ENCODE assay signal across 32 cellular contexts in the genomic region with DNA sequence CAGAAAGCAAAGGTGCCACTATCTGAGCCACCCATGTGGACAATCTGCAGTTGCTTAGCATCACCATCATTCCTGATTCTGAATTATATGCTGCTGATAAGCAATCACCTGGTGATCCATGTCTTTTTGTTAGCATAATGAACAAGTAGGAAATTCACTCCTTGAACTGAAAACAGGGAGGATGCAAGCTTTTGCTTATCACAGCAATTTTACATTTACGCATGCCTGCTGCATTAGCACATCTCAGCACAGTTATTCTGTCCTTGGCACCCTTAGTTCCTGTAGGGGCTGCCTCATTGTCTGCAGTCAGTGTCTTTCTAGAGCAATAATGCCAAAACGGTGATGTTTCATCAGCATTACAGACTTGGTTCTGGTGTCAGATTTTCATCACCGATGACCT.
"Had no signal": no experiment of that assay in that cellular context is flagged by ENCODE, and none has a peak within 500 bp of the region (broad histone marks: within the 10 kb centered on the region; RNA-seq: fewer than 3 reads in every experiment).

No MANE protein-coding gene starts in this region.

- H3K4me1 Mint-ChIP-seq: naive thymus-derived CD8-positive, alpha-beta T cell; nephron progenitor cell; neural crest cell; stimulated activated memory B cell treated with anti-CD40 and anti-IgM and Interleukin-4, amounts not matched to agents 10 μg/mL and 1 μg/mL and 100 μg/mL, for 72 hours; stimulated activated naive CD8-positive, alpha-beta T cell treated with anti-CD3 and anti-CD28 coated beads, Interleukin-15, amount 100 ng/mL, for 72 hours had no signal

- H3K4me1 ChIP-seq: pancreas, psoas muscle, spleen, suprapubic skin, tibial artery, transverse colon, uterus had no signal

- H3K27me3 ChIP-seq: neutrophil, pancreas, spleen, suprapubic skin, testis, tibial artery, transverse colon, upper lobe of right lung, uterus had no signal

- H3K4me3 Mint-ChIP-seq: naive thymus-derived CD8-positive, alpha-beta T cell; natural killer cell treated with Interleukin-12 subunit alpha and Interleukin-12 subunit beta and Interleukin-15 and Interleukin-18, amount 100 ng/mL, for 72 hours; nephron progenitor cell; neural crest cell; stimulated activated memory B cell treated with anti-CD40 and anti-IgM and Interleukin-4, amounts not matched to agents 10 μg/mL and 1 μg/mL and 100 μg/mL, for 72 hours; stimulated activated naive CD8-positive, alpha-beta T cell treated with anti-CD3 and anti-CD28 coated beads, Interleukin-15, amount 100 ng/mL, for 72 hours; type B pancreatic cell had no signal

- H3K4me3 ChIP-seq: pancreas, psoas muscle, skin epidermis, smooth muscle cell, spleen, suprapubic skin, testis, tibial artery, transverse colon, upper lobe of right lung, uterus had no signal

- H3K9me3 ChIP-seq: neutrophil, pancreas, psoas muscle, testis, transverse colon, upper lobe of right lung, uterus had no signal

- H3K4me2 ChIP-seq: smooth muscle cell had no signal

- H3K27ac Mint-ChIP-seq: naive thymus-derived CD8-positive, alpha-beta T cell; natural killer cell treated with Interleukin-12 subunit alpha and Interleukin-12 subunit beta and Interleukin-15 and Interleukin-18, amount 100 ng/mL, for 72 hours; nephron progenitor cell; progenitor cell of endocrine pancreas; stimulated activated memory B cell treated with anti-CD40 and anti-IgM and Interleukin-4, amounts not matched to agents 10 μg/mL and 1 μg/mL and 100 μg/mL, for 72 hours; stimulated activated naive CD8-positive, alpha-beta T cell treated with anti-CD3 and anti-CD28 coated beads, Interleukin-15, amount 100 ng/mL, for 72 hours; type B pancreatic cell had no signal

- DNase-seq: naive thymus-derived CD8-positive, alpha-beta T cell; nephron progenitor cell; nucleus accumbens; pancreas; posterior cingulate gyrus; psoas muscle; right cardiac atrium; spleen; stimulated activated CD4-positive, alpha-beta T cell treated with anti-CD3 and anti-CD28 coated beads, Interleukin-12 subunit alpha, Interleukin-12 subunit beta, amount 100 ng/mL, for 4 hours; stimulated activated CD4-positive, alpha-beta T cell treated with anti-CD3 and anti-CD28 coated beads, Interleukin-1b, Interleukin-23, amount 100 ng/mL, for 48 hours; stimulated activated CD4-positive, alpha-beta T cell treated with anti-CD3 and anti-CD28 coated beads, Interleukin-4, amount 100 ng/mL, for 1 hour; stimulated activated CD4-positive, alpha-beta T cell treated with anti-CD3 and anti-CD28 coated beads, Interleukin-4, amount 100 ng/mL, for 4 hours; stimulated activated CD8-positive, alpha-beta memory T cell treated with anti-CD3 and anti-CD28 coated beads, Interleukin-4, amount 100 ng/mL, for 48 hours; stimulated activated naive CD4-positive, alpha-beta T cell; stimulated activated naive CD8-positive, alpha-beta T cell treated with anti-CD3 and anti-CD28 coated beads, Interleukin-15, amount 100 ng/mL, for 72 hours; stimulated activated naive CD8-positive, alpha-beta T cell treated with anti-CD3 and anti-CD28 coated beads, Interleukin-15, Interleukin-2, amounts not matched to agents 100 U/mL and 50 U/mL, for 24 hours; substantia nigra; testis; tibial artery; transverse colon; upper lobe of right lung; uterus had no signal

- ATAC-seq: naive thymus-derived CD8-positive, alpha-beta T cell; natural killer cell treated with Interleukin-12 subunit alpha and Interleukin-12 subunit beta and Interleukin-15 and Interleukin-18, amount 100 ng/mL, for 72 hours; pancreas; psoas muscle; right cardiac atrium; sciatic nerve; stimulated activated memory B cell treated with anti-CD40 and anti-IgM and Interleukin-4, amounts not matched to agents 10 μg/mL and 1 μg/mL and 100 μg/mL, for 72 hours; stimulated activated naive CD8-positive, alpha-beta T cell treated with anti-CD3 and anti-CD28 coated beads, Interleukin-15, amount 100 ng/mL, for 72 hours; stimulated activated naive CD8-positive, alpha-beta T cell treated with anti-CD3 and anti-CD28 coated beads, Interleukin-15, Interleukin-2, amounts not matched to agents 100 U/mL and 50 U/mL, for 24 hours; upper lobe of right lung had no signal

- H3K27me3 Mint-ChIP-seq: naive thymus-derived CD8-positive, alpha-beta T cell; natural killer cell treated with Interleukin-12 subunit alpha and Interleukin-12 subunit beta and Interleukin-15 and Interleukin-18, amount 100 ng/mL, for 72 hours; progenitor cell of endocrine pancreas; stimulated activated memory B cell treated with anti-CD40 and anti-IgM and Interleukin-4, amounts not matched to agents 10 μg/mL and 1 μg/mL and 100 μg/mL, for 72 hours; stimulated activated naive CD8-positive, alpha-beta T cell treated with anti-CD3 and anti-CD28 coated beads, Interleukin-15, amount 100 ng/mL, for 72 hours; type B pancreatic cell had no signal

- H3K27ac ChIP-seq: neutrophil, pancreas, psoas muscle, skin epidermis, spleen, suprapubic skin, testis, tibial artery, transverse colon, upper lobe of right lung, uterus had no signal

- H3K36me3 ChIP-seq: upper lobe of right lung, uterus had no signal
